9 cellular contexts compared by ENCODE assay signal in genomic region chr19:33040994-33041827, GRCh38. TPM values are rescaled to one million over a fixed set of nuclear protein-coding genes. Genes with fewer than 3 reads are reported as not detected.
DNase-seq lines count a peak whose midpoint lies in the region; ATAC-seq and TF ChIP-seq lines count a peak whose summit lies in the region.
"Had no signal": no experiment of that assay in that cellular context is flagged by ENCODE, and none has a peak within 500 bp of the region (broad histone marks: within the 10 kb centered on the region; RNA-seq: fewer than 3 reads in every experiment).

No MANE protein-coding gene starts in this region.

- no peak overlapping the region for H4K91ac ChIP-seq in neuronal stem cell (ENCODE audit: low read depth, low read length, poor library complexity)

- in situ Hi-C loops in SK-MEL-5 (cut with HindIII; ENCODE audit: low pct_unique_long_range_greater_than_20kb, low sequenced_read_pairs) = no loop called here

- H3K18ac ChIP-seq in neuronal stem cell (ENCODE audit: low read length) = no peak overlapping the region

- H4K8ac ChIP-seq in neuronal stem cell (ENCODE audit: low read depth, low read length) = no peak overlapping the region

- no CpG with 5 or more reads among the region's 9 CpGs for WGBS in neuronal stem cell (ENCODE audit: extremely low coverage in 2 of 2, insufficient read length in 2 of 2, insufficient replicate concordance in 1 of 2), 2 donors

- no peak overlapping the region for H2BK120ac ChIP-seq in neuronal stem cell (ENCODE audit: low read depth, low read length)

- H2BK5ac ChIP-seq in neuronal stem cell (ENCODE audit: low read length) = no peak overlapping the region

- H2BK12ac ChIP-seq in neuronal stem cell (ENCODE audit: low read length) = no peak overlapping the region

- H3K23ac ChIP-seq in neuronal stem cell (ENCODE audit: low read depth, low read length, poor library complexity) = no peak overlapping the region

- no peaks in the 10 kb centered on the region for H3K27me3 ChIP-seq in neuronal stem cell (ENCODE audit: control insufficient read depth in 3 of 3, insufficient read depth in 3 of 3, low read depth in 1 of 3, low read length in 3 of 3)

- peaks cover under 1 to 1% of the 10 kb centered on the region in 2 donors for H3K9me3 ChIP-seq in neuronal stem cell (replicated peaks in 1 of 2; ENCODE audit: control insufficient read depth in 2 of 2, insufficient read depth in 1 of 2, low read depth in 1 of 2, low read length in 2 of 2)

- DNase-seq in SK-MEL-5 (ENCODE audit: low read depth, low spot score) (peak; percentile 73), fibroblast of the aortic adventitia (ENCODE audit: low read depth) (peak; percentile 8), pons (ENCODE audit: low spot score) (peak; percentile 40), neuronal stem cell (ENCODE audit: low spot score) (no peak), DMS53 treated with DMSO at 0.1 percent for 48 hours (lab: John Stamatoyannopoulos, UW; ENCODE audit: unreplicated experiment) (no peak), NCI-H1930 (lab: John Stamatoyannopoulos, UW) (no peak)
- DNase-seq: NCI-H2081 had no signal

- H3K4ac ChIP-seq in neuronal stem cell (ENCODE audit: low read length) = no peak overlapping the region

- no peak overlapping the region for H3K4me2 ChIP-seq in neuronal stem cell (ENCODE audit: insufficient read depth, low read length, poor library complexity, severe bottlenecking)

- H3K14ac ChIP-seq in neuronal stem cell (ENCODE audit: low read length) = no peak overlapping the region

- H3K79me1 ChIP-seq in neuronal stem cell (ENCODE audit: low read depth, low read length) = peaks cover 4% of the 10 kb centered on the region

- H3K4me1 ChIP-seq in neuronal stem cell (ENCODE audit: control insufficient read depth in 2 of 2, insufficient read depth in 1 of 2, low read depth in 1 of 2, low read length in 2 of 2) = no peaks in the 10 kb centered on the region

- H3K4me3 ChIP-seq in fibroblast of the aortic adventitia (ENCODE audit: low read depth, low read length) = no peak overlapping the region
- H3K4me3 ChIP-seq in neuronal stem cell (ENCODE audit: low read length in 2 of 2) = no peak overlapping the region

- no peak for TF ChIP-seq CTCF in fibroblast of the aortic adventitia (IDR thresholded peaks at IDR 0.05; ENCODE audit: insufficient read depth, low read length)

- peak; percentile 59 for ATAC-seq in GM18909 (IDR thresholded peaks at IDR 0.05; ENCODE audit: poor library complexity, unreplicated experiment)
- ATAC-seq in HG02642 (IDR thresholded peaks at IDR 0.05; ENCODE audit: poor library complexity, unreplicated experiment) = no peak

- H3K9ac ChIP-seq in neuronal stem cell (ENCODE audit: low read depth, low read length, poor library complexity) = no peak overlapping the region

- no peak overlapping the region for H3K27ac ChIP-seq in neuronal stem cell (replicated peaks; ENCODE audit: low read length)

- H2AK5ac ChIP-seq in neuronal stem cell (ENCODE audit: low read depth, low read length) = no peak overlapping the region

- no peak overlapping the region for H2BK15ac ChIP-seq in neuronal stem cell (ENCODE audit: low read length)

- no peak overlapping the region for H2AFZ ChIP-seq in neuronal stem cell (ENCODE audit: low read length)

- H3K36me3 ChIP-seq in neuronal stem cell (replicated peaks in 1 of 2; ENCODE audit: control insufficient read depth in 2 of 2, insufficient read depth in 2 of 2, low read length in 2 of 2) = no peaks in the 10 kb centered on the region

RNA-seq across cellular contexts. Expression of gene RHPN2, which starts 23.5 kb away (rescaled TPM):
- total RNA-seq in SK-MEL-5 (2014; rRNA removed; shearing (Covaris generic)) = 23.9 and 25.9 TPM in 2 replicates
- 26.7 and 36.0 TPM in 2 replicates for polyA plus RNA-seq in SK-MEL-5 (2015; cell fraction: cytosol; rRNA removed)
- polyA plus RNA-seq in SK-MEL-5 (2015; cell fraction: nucleus; rRNA removed) = 10.8 and 22.7 TPM in 2 replicates
- total RNA-seq in fibroblast of the aortic adventitia (ENCODE audit: low replicate concordance) = 0.90 and 2.3 TPM in 2 replicates
- 6.7 TPM for polyA plus RNA-seq in neuronal stem cell (2013, experiment 1 of 2)
- polyA plus RNA-seq in neuronal stem cell (2013, experiment 2 of 2) = 6.2 TPM

RNA-seq across cellular contexts. Expression of gene GPATCH1, which starts 39.8 kb away (rescaled TPM):
- 6.8 and 9.2 TPM in 2 replicates for total RNA-seq in SK-MEL-5 (2014; rRNA removed; shearing (Covaris generic))
- polyA plus RNA-seq in SK-MEL-5 (2015; cell fraction: cytosol; rRNA removed) = 5.7 and 7.0 TPM in 2 replicates
- 23.3 and 27.7 TPM in 2 replicates for polyA plus RNA-seq in SK-MEL-5 (2015; cell fraction: nucleus; rRNA removed)
- total RNA-seq in fibroblast of the aortic adventitia (ENCODE audit: low replicate concordance) = 7.8 and 19.2 TPM in 2 replicates
- polyA plus RNA-seq in neuronal stem cell (2013, experiment 1 of 2) = 6.6 TPM
- polyA plus RNA-seq in neuronal stem cell (2013, experiment 2 of 2) = 6.9 TPM

Comparison
In these comparisons a context has a peak if more than half of its experiments do, and no peak if none do; other contexts are left out.
1. DNase-seq: peak in SK-MEL-5 (single experiment), fibroblast of the aortic adventitia (single experiment) and pons (single experiment); none in neuronal stem cell (single experiment), DMS53 treated with DMSO at 0.1 percent for 48 hours (single experiment) and NCI-H1930 (0 of 2).